In genomic region chr20:33313686-33314314, GRCh38 we compare ENCODE assay signal across 38 cellular contexts. TPM values are rescaled to one million over a fixed set of nuclear protein-coding genes. Genes with fewer than 3 reads are reported as not detected.
"Had no signal": no experiment of that assay in that cellular context is flagged by ENCODE, and none has a peak within 500 bp of the region (broad histone marks: within the 10 kb centered on the region; RNA-seq: fewer than 3 reads in every experiment).

No MANE protein-coding gene starts in this region.

- H2AFZ ChIP-seq: PC-9 had no signal

- H3K36me3 ChIP-seq: ascending aorta, breast epithelium, WERI-Rb-1 had no signal

- H3K4me3 Mint-ChIP-seq: activated CD4-positive, alpha-beta memory T cell treated with anti-CD3 and anti-CD28 coated beads, Interleukin-2, amount 10 ng/mL, durations not matched to agents 7 days and 5 days; activated CD8-positive, alpha-beta memory T cell treated with anti-CD3 and anti-CD28 coated beads, Interleukin-2, amount 10 ng/mL, durations not matched to agents 7 days and 5 days; activated naive CD8-positive, alpha-beta T cell treated with anti-CD3 and anti-CD28 coated beads for 36 hours; activated T-cell treated with anti-CD3 and anti-CD28 coated beads, Interleukin-2, amount 50 U/mL, for 72 hours; activated T-helper 17 cell treated with anti-CD3 and anti-CD28 coated beads, Interleukin-2, amount 50 U/mL, for 72 hours had no signal

- FAIRE-seq: RCC 7860 had no signal

- H3K27me3 ChIP-seq: ascending aorta, body of pancreas, breast epithelium had no signal

- H3K4me3 ChIP-seq: ascending aorta, body of pancreas, breast epithelium, PC-9 had no signal

- H3K4me2 ChIP-seq: KMS-11, PC-9 had no signal

- H3K4me1 ChIP-seq: ascending aorta, body of pancreas, breast epithelium had no signal

- H3K9me3 Mint-ChIP-seq: activated CD4-positive, alpha-beta memory T cell treated with anti-CD3 and anti-CD28 coated beads, Interleukin-2, amount 10 ng/mL, durations not matched to agents 7 days and 5 days; activated naive CD8-positive, alpha-beta T cell treated with anti-CD3 and anti-CD28 coated beads for 36 hours; activated T-cell treated with anti-CD3 and anti-CD28 coated beads, Interleukin-2, amount 50 U/mL, for 72 hours; activated T-helper 17 cell treated with anti-CD3 and anti-CD28 coated beads, Interleukin-2, amount 50 U/mL, for 72 hours had no signal

- H3K9me3 ChIP-seq: ascending aorta, body of pancreas, breast epithelium had no signal

- H3K36me3 Mint-ChIP-seq: activated CD8-positive, alpha-beta memory T cell treated with anti-CD3 and anti-CD28 coated beads, Interleukin-2, amount 10 ng/mL, durations not matched to agents 7 days and 5 days; activated naive CD8-positive, alpha-beta T cell treated with anti-CD3 and anti-CD28 coated beads for 36 hours had no signal

- DNase-seq: activated CD4-positive, alpha-beta memory T cell treated with anti-CD3 and anti-CD28 coated beads, Interleukin-2, amount 10 ng/mL, durations not matched to agents 7 days and 5 days; activated CD4-positive, alpha-beta T cell treated with anti-CD3 and anti-CD28 coated beads for 1 hour; activated CD4-positive, alpha-beta T cell treated with anti-CD3 and anti-CD28 coated beads for 48 hours; activated CD4-positive, CD25-positive, alpha-beta regulatory T cell; activated CD8-positive, alpha-beta memory T cell treated with anti-CD3 and anti-CD28 coated beads for 24 hours; activated CD8-positive, alpha-beta memory T cell treated with anti-CD3 and anti-CD28 coated beads, Interleukin-2, amount 10 ng/mL, durations not matched to agents 7 days and 5 days; activated CD8-positive, alpha-beta memory T cell treated with anti-CD3 and anti-CD28 coated beads, Interleukin-2, amount 50 U/mL, for 48 hours; activated effector memory CD4-positive, alpha-beta T cell treated with anti-CD3 and anti-CD28 coated beads, Interleukin-2, amount 50 U/mL, for 16 hours; activated naive CD4-positive, alpha-beta T cell; activated naive CD4-positive, alpha-beta T cell treated with anti-CD3 and anti-CD28 coated beads, Interleukin-2, amount 50 U/mL, for 16 hours; activated naive CD8-positive, alpha-beta T cell treated with anti-CD3 and anti-CD28 coated beads for 36 hours; activated T-cell treated with anti-CD3 and anti-CD28 coated beads, Interleukin-2, amount 50 U/mL, for 72 hours; amniotic stem cell; body of pancreas; MM.1S; NCI-H1092; NCI-H1436 treated with DMSO at 0.1 percent for 48 hours; NCI-H187 treated with DMSO at 0.1 percent for 48 hours; NCI-H2081; NCI-H226; NCI-H446 treated with DMSO at 0.1 percent for 48 hours; NCI-H524; NCI-H69; PC-9; Right ventricle myocardium superior; SW 1271; T1000; WERI-Rb-1 had no signal

- H3K27me3 Mint-ChIP-seq: activated CD4-positive, alpha-beta memory T cell treated with anti-CD3 and anti-CD28 coated beads, Interleukin-2, amount 10 ng/mL, durations not matched to agents 7 days and 5 days; activated naive CD8-positive, alpha-beta T cell treated with anti-CD3 and anti-CD28 coated beads for 36 hours; activated T-helper 17 cell treated with anti-CD3 and anti-CD28 coated beads, Interleukin-2, amount 50 U/mL, for 72 hours had no signal

- ATAC-seq: activated CD8-positive, alpha-beta memory T cell treated with anti-CD3 and anti-CD28 coated beads, Interleukin-2, amount 10 ng/mL, durations not matched to agents 7 days and 5 days; activated T-cell treated with anti-CD3 and anti-CD28 coated beads, Interleukin-2, amount 50 U/mL, for 72 hours; activated T-helper 17 cell treated with anti-CD3 and anti-CD28 coated beads, Interleukin-2, amount 50 U/mL, for 72 hours; body of pancreas had no signal

- H3K27ac Mint-ChIP-seq: activated CD4-positive, alpha-beta memory T cell treated with anti-CD3 and anti-CD28 coated beads, Interleukin-2, amount 10 ng/mL, durations not matched to agents 7 days and 5 days; activated CD8-positive, alpha-beta memory T cell treated with anti-CD3 and anti-CD28 coated beads, Interleukin-2, amount 10 ng/mL, durations not matched to agents 7 days and 5 days; activated naive CD8-positive, alpha-beta T cell treated with anti-CD3 and anti-CD28 coated beads for 36 hours; activated T-cell treated with anti-CD3 and anti-CD28 coated beads, Interleukin-2, amount 50 U/mL, for 72 hours; activated T-helper 17 cell treated with anti-CD3 and anti-CD28 coated beads, Interleukin-2, amount 50 U/mL, for 72 hours had no signal

- H3K9ac ChIP-seq: KMS-11 had no signal

- H3K4me1 Mint-ChIP-seq: activated naive CD8-positive, alpha-beta T cell treated with anti-CD3 and anti-CD28 coated beads for 36 hours; activated T-helper 17 cell treated with anti-CD3 and anti-CD28 coated beads, Interleukin-2, amount 50 U/mL, for 72 hours had no signal

- H3K27ac ChIP-seq: ascending aorta, body of pancreas, breast epithelium, KMS-11, PC-9, WERI-Rb-1 had no signal

RNA-seq across cellular contexts. Expression of gene BPIFB1, which starts 30.8 kb away (rescaled TPM):
- total RNA-seq: activated CD4-positive, alpha-beta memory T cell treated with anti-CD3 and anti-CD28 coated beads, Interleukin-2, amount 10 ng/mL, durations not matched to agents 7 days and 5 days; activated CD8-positive, alpha-beta memory T cell treated with anti-CD3 and anti-CD28 coated beads, Interleukin-2, amount 10 ng/mL, durations not matched to agents 7 days and 5 days; activated naive CD8-positive, alpha-beta T cell treated with anti-CD3 and anti-CD28 coated beads for 36 hours; activated T-cell treated with anti-CD3 and anti-CD28 coated beads, Interleukin-2, amount 50 U/mL, for 72 hours; activated T-helper 17 cell treated with anti-CD3 and anti-CD28 coated beads, Interleukin-2, amount 50 U/mL, for 72 hours; ascending aorta; body of pancreas; cardiac septum; LHCN-M2; OCI-LY7; PC-9; Right ventricle myocardium superior; T-helper 1 cell treated with Interleukin-12 subunit alpha and Interleukin-12 subunit beta and Interleukin-4 antibody, amounts not matched to agents 30 ng/mL and 1 ng/mL, for 36 hours; T-helper 2 cell treated with Interferon-gamma antibody and Interleukin-4, amounts not matched to agents 100 ng/mL and 5 ng/mL, for 36 hours had no signal
